Comparison of ENCODE assay signal across 17 cellular contexts in the genomic region with DNA sequence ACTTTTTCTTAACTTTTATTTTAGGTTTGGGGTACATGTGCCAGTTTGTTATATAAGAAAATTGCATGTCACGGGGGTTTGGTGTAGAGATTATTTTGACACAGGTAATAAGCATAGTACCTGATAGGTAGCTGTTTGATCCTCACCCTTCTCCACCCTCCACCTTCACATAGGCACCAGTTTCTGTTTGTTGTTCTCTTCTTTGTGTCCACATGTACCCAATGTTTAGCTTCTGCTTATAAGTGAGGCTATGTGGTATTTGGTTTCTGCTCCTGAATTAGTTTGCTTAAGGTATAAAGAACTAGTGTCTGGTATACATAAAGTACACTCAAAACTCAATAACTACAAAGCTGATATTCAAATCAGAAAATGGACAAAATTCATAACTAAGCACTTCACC.
"Had no signal": no experiment of that assay in that cellular context is flagged by ENCODE, and none has a peak within 500 bp of the region (broad histone marks: within the 10 kb centered on the region; RNA-seq: fewer than 3 reads in every experiment).

No MANE protein-coding gene starts in this region.

- ATAC-seq: naive thymus-derived CD4-positive, alpha-beta T cell; natural killer cell treated with Interleukin-12 subunit alpha and Interleukin-12 subunit beta and Interleukin-15 and Interleukin-18, amount 100 ng/mL, for 72 hours; right lobe of liver; stimulated activated memory B cell treated with anti-CD40 and anti-IgM and Interleukin-4, amounts not matched to agents 10 μg/mL and 1 μg/mL and 100 μg/mL, for 72 hours; stimulated activated naive CD8-positive, alpha-beta T cell treated with anti-CD3 and anti-CD28 coated beads, Interleukin-15, amount 100 ng/mL, for 72 hours had no signal

- DNase-seq: immature natural killer cell; kidney; left ventricle myocardium inferior; mesendoderm; naive thymus-derived CD4-positive, alpha-beta T cell; ovary; right lobe of liver; stimulated activated CD4-positive, alpha-beta T cell treated with anti-CD3 and anti-CD28 coated beads, Interleukin-1b, Interleukin-23, amount 100 ng/mL, for 48 hours; stimulated activated CD4-positive, alpha-beta T cell treated with anti-CD3 and anti-CD28 coated beads, Interleukin-2, amount 100 ng/mL, for 48 hours; stimulated activated CD4-positive, alpha-beta T cell treated with anti-CD3 and anti-CD28 coated beads, Interleukin-4, amount 100 ng/mL, for 4 hours; stimulated activated CD8-positive, alpha-beta memory T cell treated with anti-CD3 and anti-CD28 coated beads, Interleukin-4, amount 100 ng/mL, for 48 hours; stimulated activated naive CD4-positive, alpha-beta T cell treated with Interleukin-2 at 50 U/mL for 16 hours; stimulated activated naive CD8-positive, alpha-beta T cell treated with anti-CD3 and anti-CD28 coated beads, Interleukin-15, amount 100 ng/mL, for 72 hours; substantia nigra; uterus had no signal
